ENCODE assay signal across 19 cellular contexts in genomic region chr2:47592381-47592780, GRCh38. TPM values are rescaled to one million over a fixed set of nuclear protein-coding genes. Genes with fewer than 3 reads are reported as not detected.
"Had no signal": no experiment of that assay in that cellular context is flagged by ENCODE, and none has a peak within 500 bp of the region (broad histone marks: within the 10 kb centered on the region; RNA-seq: fewer than 3 reads in every experiment).

No MANE protein-coding gene starts in this region.

- H3K27me3 ChIP-seq: hepatocyte had no signal

- ATAC-seq: effector memory CD8-positive, alpha-beta T cell; foreskin keratinocyte; mucosa of descending colon; natural killer cell; right cardiac atrium had no signal

- H3K27ac ChIP-seq: foreskin keratinocyte, hepatocyte had no signal

- H3K27ac Mint-ChIP-seq: effector memory CD8-positive, alpha-beta T cell; natural killer cell had no signal

- H3K4me1 ChIP-seq: foreskin keratinocyte had no signal

- H3K79me2 ChIP-seq: hepatocyte had no signal

- H2AFZ ChIP-seq: hepatocyte had no signal

- H3K4me1 Mint-ChIP-seq: natural killer cell had no signal

- H3K4me2 ChIP-seq: hepatocyte, smooth muscle cell had no signal

- H3K4me3 ChIP-seq: hepatocyte, mucosa of descending colon, smooth muscle cell had no signal

- H3K36me3 Mint-ChIP-seq: natural killer cell had no signal

- FAIRE-seq: urothelium cell line had no signal

- H3K4me3 Mint-ChIP-seq: effector memory CD8-positive, alpha-beta T cell; natural killer cell; neural crest cell had no signal

- DNase-seq: cortex of kidney; effector memory CD8-positive, alpha-beta T cell; erythroblast; foreskin keratinocyte; head of caudate nucleus; natural killer cell; posterior cingulate gyrus; right cardiac atrium; stimulated activated CD4-positive, alpha-beta T cell treated with anti-CD3 and anti-CD28 coated beads, Interleukin-2, amount 100 ng/mL, for 48 hours; stimulated activated naive CD4-positive, alpha-beta T cell treated with Interleukin-2 at 50 U/mL for 16 hours; trophoblast cell had no signal

RNA-seq across cellular contexts. Expression of gene KCNK12, which starts 21.6 kb away (rescaled TPM):
- total RNA-seq: foreskin keratinocyte, liver, myocyte, osteocyte, right cardiac atrium had no signal
- polyA plus RNA-seq: foreskin keratinocyte, liver had no signal
